ENCODE assay signal across 1 cellular context in the genomic region with DNA sequence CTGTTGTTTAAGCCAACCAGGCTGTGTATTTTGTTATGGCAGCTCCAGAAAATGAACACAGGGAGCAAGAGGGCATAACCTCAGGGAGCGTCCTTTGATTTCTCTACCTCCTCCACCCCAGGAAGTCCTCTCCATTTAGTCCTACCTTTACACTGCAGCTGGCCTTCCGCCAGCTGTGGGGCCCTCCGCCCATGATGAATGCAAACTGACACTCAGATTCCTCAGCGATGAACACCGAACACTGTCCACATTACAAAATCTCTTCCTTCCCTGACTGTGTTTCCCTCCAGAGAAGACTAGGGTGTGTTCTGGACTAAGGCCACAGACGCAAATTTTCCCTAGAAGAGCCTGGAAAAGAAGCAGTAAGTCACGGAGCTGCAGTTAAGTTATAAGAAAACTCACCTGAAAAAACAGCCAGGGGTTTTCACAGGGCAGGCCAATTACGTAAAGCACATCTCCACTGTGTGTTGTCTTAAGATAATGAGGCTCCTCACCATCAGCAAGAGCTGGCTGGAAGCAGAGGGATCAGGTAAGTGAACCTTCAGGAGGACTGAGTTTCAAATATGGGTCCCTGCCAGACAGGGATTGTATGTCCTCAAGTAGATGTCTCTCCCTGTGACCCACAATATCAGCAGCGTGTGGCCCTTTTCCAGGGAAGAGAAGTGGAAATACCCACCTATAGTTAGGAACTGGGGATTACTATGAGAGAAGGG.
TF ChIP-seq lines count a peak whose summit lies in the region.

No MANE protein-coding gene starts in this region.

TF ChIP-seq in WTC11, 78 proteins besides CTCF, POLR2A, EP300 and RAD21 (continued from another document):
- TF ChIP-seq, protein P1, sequence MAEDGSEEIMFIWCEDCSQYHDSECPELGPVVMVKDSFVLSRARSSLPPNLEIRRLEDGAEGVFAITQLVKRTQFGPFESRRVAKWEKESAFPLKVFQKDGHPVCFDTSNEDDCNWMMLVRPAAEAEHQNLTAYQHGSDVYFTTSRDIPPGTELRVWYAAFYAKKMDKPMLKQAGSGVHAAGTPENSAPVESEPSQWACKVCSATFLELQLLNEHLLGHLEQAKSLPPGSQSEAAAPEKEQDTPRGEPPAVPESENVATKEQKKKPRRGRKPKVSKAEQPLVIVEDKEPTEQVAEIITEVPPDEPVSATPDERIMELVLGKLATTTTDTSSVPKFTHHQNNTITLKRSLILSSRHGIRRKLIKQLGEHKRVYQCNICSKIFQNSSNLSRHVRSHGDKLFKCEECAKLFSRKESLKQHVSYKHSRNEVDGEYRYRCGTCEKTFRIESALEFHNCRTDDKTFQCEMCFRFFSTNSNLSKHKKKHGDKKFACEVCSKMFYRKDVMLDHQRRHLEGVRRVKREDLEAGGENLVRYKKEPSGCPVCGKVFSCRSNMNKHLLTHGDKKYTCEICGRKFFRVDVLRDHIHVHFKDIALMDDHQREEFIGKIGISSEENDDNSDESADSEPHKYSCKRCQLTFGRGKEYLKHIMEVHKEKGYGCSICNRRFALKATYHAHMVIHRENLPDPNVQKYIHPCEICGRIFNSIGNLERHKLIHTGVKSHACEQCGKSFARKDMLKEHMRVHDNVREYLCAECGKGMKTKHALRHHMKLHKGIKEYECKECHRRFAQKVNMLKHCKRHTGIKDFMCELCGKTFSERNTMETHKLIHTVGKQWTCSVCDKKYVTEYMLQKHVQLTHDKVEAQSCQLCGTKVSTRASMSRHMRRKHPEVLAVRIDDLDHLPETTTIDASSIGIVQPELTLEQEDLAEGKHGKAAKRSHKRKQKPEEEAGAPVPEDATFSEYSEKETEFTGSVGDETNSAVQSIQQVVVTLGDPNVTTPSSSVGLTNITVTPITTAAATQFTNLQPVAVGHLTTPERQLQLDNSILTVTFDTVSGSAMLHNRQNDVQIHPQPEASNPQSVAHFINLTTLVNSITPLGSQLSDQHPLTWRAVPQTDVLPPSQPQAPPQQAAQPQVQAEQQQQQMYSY (CRISPR knock-in tag; IDR thresholded peaks at IDR 0.05), result no peak
- TF ChIP-seq, protein P2, sequence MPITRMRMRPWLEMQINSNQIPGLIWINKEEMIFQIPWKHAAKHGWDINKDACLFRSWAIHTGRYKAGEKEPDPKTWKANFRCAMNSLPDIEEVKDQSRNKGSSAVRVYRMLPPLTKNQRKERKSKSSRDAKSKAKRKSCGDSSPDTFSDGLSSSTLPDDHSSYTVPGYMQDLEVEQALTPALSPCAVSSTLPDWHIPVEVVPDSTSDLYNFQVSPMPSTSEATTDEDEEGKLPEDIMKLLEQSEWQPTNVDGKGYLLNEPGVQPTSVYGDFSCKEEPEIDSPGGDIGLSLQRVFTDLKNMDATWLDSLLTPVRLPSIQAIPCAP (CRISPR knock-in tag; IDR thresholded peaks at IDR 0.05), result no peak
- TF ChIP-seq TCF7 (CRISPR knock-in tag; IDR thresholded peaks at IDR 0.05; ENCODE audit: low read depth), result no peak
